17 cellular contexts compared by ENCODE assay signal in genomic region chr9:93824386-93825294, GRCh38.
"Had no signal": no experiment of that assay in that cellular context is flagged by ENCODE, and none has a peak within 500 bp of the region (broad histone marks: within the 10 kb centered on the region; RNA-seq: fewer than 3 reads in every experiment).

No MANE protein-coding gene starts in this region.

- H3K36me3 ChIP-seq: thoracic aorta, vagina had no signal

- DNase-seq: activated CD4-positive, alpha-beta T cell treated with anti-CD3 and anti-CD28 coated beads, Interleukin-2, amount 10 ng/mL, durations not matched to agents 7 days and 5 days; activated gamma-delta T cell; activated T-cell treated with anti-CD3 and anti-CD28 coated beads, Interleukin-2, amount 50 U/mL, for 1 hour; amygdala; erythroblast; glutamatergic neuron; immature natural killer cell; left cardiac atrium; stimulated activated CD4-positive, alpha-beta T cell treated with anti-CD3 and anti-CD28 coated beads, Interleukin-4, amount 100 ng/mL, for 1 hour; stimulated activated naive CD8-positive, alpha-beta T cell treated with anti-CD3 and anti-CD28 coated beads, Interleukin-15, amount 100 ng/mL, for 72 hours; T-helper 9 cell had no signal

- H3K27ac Mint-ChIP-seq: activated CD4-positive, alpha-beta T cell treated with anti-CD3 and anti-CD28 coated beads, Interleukin-2, amount 10 ng/mL, durations not matched to agents 7 days and 5 days; activated naive CD8-positive, alpha-beta T cell; brain; endodermal cell; immature natural killer cell; nephron had no signal

- ATAC-seq: left cardiac atrium; stimulated activated naive CD8-positive, alpha-beta T cell treated with anti-CD3 and anti-CD28 coated beads, Interleukin-15, amount 100 ng/mL, for 72 hours had no signal

- H3K36me3 Mint-ChIP-seq: activated naive CD8-positive, alpha-beta T cell; brain; immature natural killer cell had no signal

- H3K4me1 Mint-ChIP-seq: brain had no signal

- H3K4me3 Mint-ChIP-seq: activated CD4-positive, alpha-beta T cell treated with anti-CD3 and anti-CD28 coated beads, Interleukin-2, amount 10 ng/mL, durations not matched to agents 7 days and 5 days; activated naive CD8-positive, alpha-beta T cell; brain; endodermal cell; immature natural killer cell; nephron; stimulated activated naive CD8-positive, alpha-beta T cell treated with anti-CD3 and anti-CD28 coated beads, Interleukin-15, amount 100 ng/mL, for 72 hours had no signal

- H3K4me3 ChIP-seq: thoracic aorta, vagina had no signal

- H3K27ac ChIP-seq: thoracic aorta, vagina had no signal

- H3K9me3 ChIP-seq: thoracic aorta, vagina had no signal

- H3K27me3 ChIP-seq: vagina had no signal
